In the genomic region with DNA sequence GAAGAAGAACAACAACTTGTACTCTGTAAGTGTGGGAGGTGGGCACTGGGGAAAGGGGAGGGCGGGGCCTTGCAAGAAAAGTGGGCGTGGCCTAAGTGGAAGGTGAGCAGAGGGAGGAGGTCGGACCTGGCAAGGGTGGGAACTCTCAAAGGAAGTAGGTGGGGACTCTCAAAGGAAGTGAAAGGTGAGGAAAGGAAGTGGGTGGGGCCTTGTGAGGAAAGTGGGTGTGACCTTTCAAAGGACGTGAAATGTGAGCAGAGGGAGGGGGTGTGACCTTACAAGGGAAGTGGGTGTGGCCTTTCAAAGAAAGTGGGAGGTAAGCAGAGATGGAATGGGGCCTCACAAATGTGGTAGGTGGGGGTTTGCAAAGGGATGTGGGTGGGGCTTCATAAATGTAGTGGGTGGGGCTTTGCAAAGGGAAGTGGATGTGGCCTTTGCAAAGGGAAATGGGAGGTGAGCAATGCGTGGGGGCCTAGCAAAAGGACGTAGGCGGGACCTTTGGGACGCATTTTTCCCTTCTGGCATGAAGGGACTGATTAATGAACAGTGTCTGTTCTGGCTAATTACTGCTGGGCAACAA, we compare ENCODE assay signal across 8 cellular contexts. TPM values are rescaled to one million over a fixed set of nuclear protein-coding genes. Genes with fewer than 3 reads are reported as not detected.
DNase-seq lines count a peak whose midpoint lies in the region; ATAC-seq, FAIRE-seq and TF ChIP-seq lines count a peak whose summit lies in the region.

No MANE protein-coding gene starts in this region.

- TF ChIP-seq POLR2A in GM12892 (IDR thresholded peaks at IDR 0.05; ENCODE audit: low read depth, low read length): no peak

- ATAC-seq in GM19395 (IDR thresholded peaks at IDR 0.05; ENCODE audit: unreplicated experiment): no peak

- DNase-seq in GM12892 (ENCODE audit: insufficient read length) (peak; percentile 36), NCI-H1930 (lab: John Stamatoyannopoulos, UW) (peak; percentile 7 to 42), iPS DF 19.7 (ENCODE audit: low read depth, low spot score) (peak; percentile 20), AG20443 (ENCODE audit: low spot score) (no peak), G401 (ENCODE audit: low spot score) (no peak)
- DNase-seq in activated CD8-positive, alpha-beta memory T cell treated with anti-CD3 and anti-CD28 coated beads for 24 hours: peak; percentile 66
- peak; percentile 10 to 90 (median 68) for DNase-seq in stimulated activated naive CD4-positive, alpha-beta T cell (lab: John Stamatoyannopoulos, UW)

- FAIRE-seq in GM12892 (lab: Jason Lieb, UNC): no peak

- in situ Hi-C loops in G401 (cut with HindIII; ENCODE audit: low sequenced_read_pairs): no loop called here

RNA-seq across cellular contexts. Expression of gene ACSBG2, which starts 25.9 kb away (rescaled TPM):
- not detected for polyA plus RNA-seq in GM12892 (2012; ENCODE audit: missing spikeins)
- not detected in 2 replicates for total RNA-seq in G401 (2014; rRNA removed; shearing (Covaris generic))

RNA-seq across cellular contexts. Expression of gene RFX2, which starts 51.1 kb away (rescaled TPM):
- polyA plus RNA-seq in GM12892 (2012; ENCODE audit: missing spikeins): 1.8 TPM
- 3.1 and 4.2 TPM in 2 replicates for total RNA-seq in G401 (2014; rRNA removed; shearing (Covaris generic))

Comparison
In these comparisons a context has a peak if more than half of its experiments do, and no peak if none do; other contexts are left out.
1. DNase-seq: peak in GM12892 (single experiment), NCI-H1930 (2 of 2), activated CD8-positive, alpha-beta memory T cell treated with anti-CD3 and anti-CD28 coated beads for 24 hours (single experiment), iPS DF 19.7 (single experiment) and stimulated activated naive CD4-positive, alpha-beta T cell (6 of 6); none in AG20443 (single experiment) and G401 (single experiment).